Comparison of ENCODE assay signal across 4 cellular contexts in genomic region chrX:1192196-1192595, GRCh38. TPM values are rescaled to one million over a fixed set of nuclear protein-coding genes. Genes with fewer than 3 reads are reported as not detected.
"Had no signal": no experiment of that assay in that cellular context is flagged by ENCODE, and none has a peak within 500 bp of the region (broad histone marks: within the 10 kb centered on the region; RNA-seq: fewer than 3 reads in every experiment).

No MANE protein-coding gene starts in this region.

RNA-seq across cellular contexts. Expression of gene CRLF2, which starts 20.3 kb away (rescaled TPM):
- total RNA-seq: GM23248, H4, H7, HepG2 had no signal
